ENCODE assay signal across 19 cellular contexts in genomic region chr2:72497761-72498160, GRCh38.
DNase-seq lines count a peak whose midpoint lies in the region; ATAC-seq, FAIRE-seq and TF ChIP-seq lines count a peak whose summit lies in the region.
"Had no signal": no experiment of that assay in that cellular context is flagged by ENCODE, and none has a peak within 500 bp of the region (broad histone marks: within the 10 kb centered on the region; RNA-seq: fewer than 3 reads in every experiment).

No MANE protein-coding gene starts in this region.

- H4K8ac ChIP-seq in IMR-90 (ENCODE audit: low read depth in 2 of 2, low read length in 2 of 2): no peak overlapping the region

- TF ChIP-seq POLR2A in IMR-90 (IDR thresholded peaks at IDR 0.05; ENCODE audit: low read depth, low read length) (no peak), GM12878 (IDR thresholded peaks at IDR 0.05; ENCODE audit: low read depth, low read length) (no peak)

- H2BK120ac ChIP-seq in IMR-90 (ENCODE audit: low read depth, low read length): no peak overlapping the region

- dilution Hi-C loops in IMR-90 (cut with HindIII; ENCODE audit: low sequenced_read_pairs, unreplicated experiment): no loop called here

- no peak overlapping the region for H3K4ac ChIP-seq in IMR-90 (ENCODE audit: low read depth, low read length)

- no peak overlapping the region for H2BK5ac ChIP-seq in IMR-90 (ENCODE audit: low read depth, low read length, poor library complexity, severe bottlenecking)

- TF ChIP-seq CTCF in IMR-90 (conservative IDR thresholded peaks at IDR 0.05; ENCODE audit: low read depth, low read length) (no peak), GM12878 (IDR thresholded peaks at IDR 0.05 in 2 of 3, conservative IDR thresholded peaks at IDR 0.05 in 1 of 3; ENCODE audit: control insufficient read depth in 2 of 3, extremely low read depth in 1 of 3, insufficient read depth in 1 of 3, low read depth in 3 of 3, low read length in 3 of 3) (no peak), lower lobe of right lung (IDR thresholded peaks at IDR 0.05) (no peak)

- FAIRE-seq in GM12878 (lab: Jason Lieb, UNC): peak; percentile 38
- FAIRE-seq: D721Med had no signal

- no peak overlapping the region for H2AK5ac ChIP-seq in IMR-90 (ENCODE audit: low read depth, low read length)

- RAD21 ChIA-PET in GM12878 (lab: Charles Lee; ENCODE audit: unreplicated experiment): no interaction called here

- CTCF ChIA-PET in IMR-90 (lab: Yijun Ruan, JAX) (no interaction called here), GM12878 (lab: Yijun Ruan, JAX) (no interaction called here), HEK293T (lab: Yijun Ruan, JAX) (no interaction called here)

- H2AK9ac ChIP-seq in IMR-90 (replicated peaks; ENCODE audit: low read depth, low read length, poor library complexity): no peak overlapping the region

- BruUV-seq in IMR-90 (replicated peaks; lab: Mats Ljungman, UMichigan) (no TSS peak), GM12878 (replicated peaks; lab: Mats Ljungman, UMichigan) (no TSS peak)

- TF ChIP-seq RAD21 in IMR-90 (IDR thresholded peaks at IDR 0.05; ENCODE audit: low read length) (no peak), GM12878 (IDR thresholded peaks at IDR 0.05; ENCODE audit: insufficient read depth, low read depth, low read length) (no peak)

- H3K27me3 ChIP-seq in IMR-90 (ENCODE audit: control insufficient read depth, insufficient read depth, low read length) (no peaks in the 10 kb centered on the region), GM12878 (replicated peaks in 1 of 2; ENCODE audit: control insufficient read depth in 2 of 2, insufficient read depth in 2 of 2, low read length in 1 of 2) (no peaks in the 10 kb centered on the region), lower lobe of right lung (ENCODE audit: low read depth) (no peaks in the 10 kb centered on the region)
- H3K27me3 ChIP-seq: BLaER1 had no signal

- no peaks in the 10 kb centered on the region for H3K79me2 ChIP-seq in GM12878 (ENCODE audit: control insufficient read depth, insufficient read depth, low read length)

- no peak overlapping the region for H3K14ac ChIP-seq in IMR-90 (replicated peaks; ENCODE audit: low read depth, low read length)

- H4K5ac ChIP-seq in IMR-90 (ENCODE audit: low read depth, low read length): no peak overlapping the region

- no peak overlapping the region for H4K91ac ChIP-seq in IMR-90 (ENCODE audit: insufficient read depth, low read depth, low read length)

- H3K23ac ChIP-seq in IMR-90 (ENCODE audit: low read depth, low read length): no peak overlapping the region

- H2AFZ ChIP-seq in IMR-90 (replicated peaks; ENCODE audit: low read length, poor library complexity) (no peak overlapping the region), GM12878 (ENCODE audit: control insufficient read depth, low read depth, low read length) (no peak overlapping the region)

- H3K4me3 ChIP-seq in IMR-90 (ENCODE audit: insufficient read depth, low read depth, low read length): no peak overlapping the region
- no peak overlapping the region for H3K4me3 ChIP-seq in GM12878
- H3K4me3 ChIP-seq in lower lobe of right lung: no peak overlapping the region
- H3K4me3 ChIP-seq: BLaER1 had no signal

- no peak for TF ChIP-seq EP300 in GM12878 (IDR thresholded peaks at IDR 0.05; ENCODE audit: borderline replicate concordance in 1 of 2, control insufficient read depth in 1 of 2, low read depth in 2 of 2, low read length in 2 of 2)

- SMC1A ChIA-PET in GM12878 (lab: Charles Lee; ENCODE audit: uncharacterized antibody, unreplicated experiment): no interaction called here

- H3K9ac ChIP-seq in IMR-90 (ENCODE audit: low read depth, low read length) (no peak overlapping the region), GM12878 (ENCODE audit: control insufficient read depth, insufficient read depth, low read length) (no peak overlapping the region)
- H3K9ac ChIP-seq: BLaER1 had no signal

- no peaks in the 10 kb centered on the region for H3K79me1 ChIP-seq in IMR-90 (ENCODE audit: low read depth in 1 of 2, low read length in 2 of 2)

- H3K18ac ChIP-seq in IMR-90 (ENCODE audit: low read depth, low read length): no peak overlapping the region

- DNase-seq in Ammon's horn (ENCODE audit: low spot score): peak; percentile 4
- peak; percentile 52 for DNase-seq in IMR-90
- no peak for DNase-seq in GM12878 (ENCODE audit: low read depth, low spot score)
- DNase-seq in iris pigment epithelial cell (ENCODE audit: low read depth): peak; percentile 72
- DNase-seq in lower lobe of right lung: no peak
- no peak for DNase-seq in HEK293T (ENCODE audit: extremely low spot score)
- DNase-seq: CD8-positive, alpha-beta memory T cell; DND-41; H9; NCI-H1048; NCI-H1436 treated with DMSO at 0.1 percent for 48 hours; NCI-H2081; NCI-H524 had no signal

- no peaks in the 10 kb centered on the region for H3K9me1 ChIP-seq in IMR-90 (ENCODE audit: insufficient read depth, low read length)

- no peak overlapping the region for H3K27ac ChIP-seq in IMR-90 (ENCODE audit: insufficient read depth, low read length)
- H3K27ac ChIP-seq in GM12878 (ENCODE audit: control insufficient read depth, insufficient read depth): no peak overlapping the region
- H3K27ac ChIP-seq in lower lobe of right lung: no peak overlapping the region
- H3K27ac ChIP-seq: BLaER1, HL-60 had no signal

- intact Hi-C loops in IMR-90 (cut with micrococcal nuclease): no loop called here
- intact Hi-C loops in GM12878 (cut with micrococcal nuclease; ENCODE audit: unreplicated experiment): no loop called here
- intact Hi-C loops in lower lobe of right lung (cut with DNase I): no loop called here

- in situ Hi-C loops in IMR-90 (cut with MboI; ENCODE audit: low sequenced_read_pairs) (no loop called here), GM12878 (cut with MboI) (no loop called here)

- H3K56ac ChIP-seq in IMR-90 (ENCODE audit: extremely low read depth, insufficient read depth, low read length): no peak overlapping the region

- WGBS in IMR-90 (ENCODE audit: extremely low coverage in 2 of 2, insufficient read length in 1 of 2), 2 experiments: no CpG with 5 or more reads among the region's 2 CpGs
- WGBS in GM12878 (ENCODE audit: insufficient coverage, insufficient replicate concordance, low lambda C conversion rate, missing lambda C conversion rate): 94% methylated on average over 2 of the region's 2 CpGs

- no peaks in the 10 kb centered on the region for H3K4me1 ChIP-seq in IMR-90 (ENCODE audit: control insufficient read depth, insufficient read depth, low read length)
- H3K4me1 ChIP-seq in GM12878 (ENCODE audit: control insufficient read depth, insufficient read depth, low read length): no peaks in the 10 kb centered on the region
- H3K4me1 ChIP-seq in lower lobe of right lung: no peaks in the 10 kb centered on the region
- H3K4me1 ChIP-seq: BLaER1 had no signal

- POLR2A ChIA-PET in IMR-90 (lab: Charles Lee; ENCODE audit: unreplicated experiment): no interaction called here
- POLR2A ChIA-PET in GM12878 (lab: Charles Lee): no interaction called here
- POLR2A ChIA-PET in HEK293T (lab: Yijun Ruan, JAX): no interaction called here

- H2BK15ac ChIP-seq in IMR-90 (ENCODE audit: low read depth, low read length): no peak overlapping the region

- H3K36me3 ChIP-seq in IMR-90 (ENCODE audit: control insufficient read depth, insufficient read depth, low read length) (no peaks in the 10 kb centered on the region), GM12878 (ENCODE audit: control insufficient read depth in 2 of 2, insufficient read depth in 2 of 2, low read length in 1 of 2) (no peaks in the 10 kb centered on the region), lower lobe of right lung (no peaks in the 10 kb centered on the region)
- H3K36me3 ChIP-seq: BLaER1 had no signal

- H4K20me1 ChIP-seq in IMR-90 (ENCODE audit: insufficient read depth, low read length) (no peaks in the 10 kb centered on the region), GM12878 (ENCODE audit: control insufficient read depth, insufficient read depth) (no peaks in the 10 kb centered on the region)
- H4K20me1 ChIP-seq: BLaER1 had no signal

- H3K4me2 ChIP-seq in IMR-90 (ENCODE audit: low read depth, low read length) (no peak overlapping the region), GM12878 (ENCODE audit: control insufficient read depth, insufficient read depth) (no peak overlapping the region)
- H3K4me2 ChIP-seq: BLaER1 had no signal

- peak; percentile 89 for ATAC-seq in IMR-90 (ENCODE audit: low read depth)
- ATAC-seq in GM12878: no peak
- ATAC-seq in lower lobe of right lung: no peak
- no peak for ATAC-seq in HG02571 (IDR thresholded peaks at IDR 0.05; ENCODE audit: unreplicated experiment)
- no peak for ATAC-seq in GM18861 (IDR thresholded peaks at IDR 0.05; ENCODE audit: unreplicated experiment)
- ATAC-seq: Panc1 had no signal

- no peaks in the 10 kb centered on the region for H3K9me3 ChIP-seq in IMR-90 (ENCODE audit: control insufficient read depth, insufficient read depth, low read length)
- H3K9me3 ChIP-seq in GM12878 (replicated peaks; ENCODE audit: control insufficient read depth, insufficient read depth, low read length): no peaks in the 10 kb centered on the region
- H3K9me3 ChIP-seq in lower lobe of right lung: no peaks in the 10 kb centered on the region
- H3K9me3 ChIP-seq: BLaER1 had no signal

- H2BK20ac ChIP-seq in IMR-90 (ENCODE audit: low read depth, low read length): no peak overlapping the region

TF ChIP-seq in IMR-90, 13 proteins besides CTCF, POLR2A, EP300 and RAD21:
- TF ChIP-seq CEBPB (IDR thresholded peaks at IDR 0.05; ENCODE audit: low read depth, low read length) (peak; percentile 73), MAFK (IDR thresholded peaks at IDR 0.05; ENCODE audit: low read depth, low read length) (no peak), FOS (IDR thresholded peaks at IDR 0.05; ENCODE audit: low read depth, low read length) (peak; percentile 16; the same call in 1 of the 2 replicates)

TF ChIP-seq in GM12878, 131 proteins besides CTCF, POLR2A, EP300 and RAD21 (continues in another document):
- TF ChIP-seq NFIC (IDR thresholded peaks at IDR 0.05; ENCODE audit: low read depth, low read length): no peak
- no peak for TF ChIP-seq SRF (IDR thresholded peaks at IDR 0.05; ENCODE audit: low read depth in 2 of 2, low read length in 2 of 2)
- TF ChIP-seq JUNB (IDR thresholded peaks at IDR 0.05): no peak
- no peak for TF ChIP-seq BRCA1 (IDR thresholded peaks at IDR 0.05; ENCODE audit: low read depth, low read length)
- TF ChIP-seq IKZF1 (conservative IDR thresholded peaks at IDR 0.05): no peak
- no peak for TF ChIP-seq BCL11A (IDR thresholded peaks at IDR 0.05; ENCODE audit: low read depth, low read length)
- no peak for TF ChIP-seq YY1 (IDR thresholded peaks at IDR 0.05; ENCODE audit: low read depth, low read length)

TF ChIP-seq in HEK293T, 16 proteins besides CTCF, POLR2A, EP300 and RAD21 (continues in another document):
- TF ChIP-seq NFRKB (IDR thresholded peaks at IDR 0.05) (no peak), ZNF384 (IDR thresholded peaks at IDR 0.05) (no peak), SUZ12 (IDR thresholded peaks at IDR 0.05) (no peak)

Comparison
In these comparisons a context has a peak if more than half of its experiments do, and no peak if none do; other contexts are left out.
1. DNase-seq: peak in Ammon's horn (single experiment), IMR-90 (single experiment) and iris pigment epithelial cell (single experiment); none in GM12878 (single experiment), lower lobe of right lung (single experiment) and HEK293T (single experiment).